9 cellular contexts compared by ENCODE assay signal in genomic region chr17:17784599-17785264, GRCh38. TPM values are rescaled to one million over a fixed set of nuclear protein-coding genes. Genes with fewer than 3 reads are reported as not detected.
DNase-seq lines count a peak whose midpoint lies in the region; ATAC-seq, FAIRE-seq and TF ChIP-seq lines count a peak whose summit lies in the region.
"Had no signal": no experiment of that assay in that cellular context is flagged by ENCODE, and none has a peak within 500 bp of the region (broad histone marks: within the 10 kb centered on the region; RNA-seq: fewer than 3 reads in every experiment).

No MANE protein-coding gene starts in this region.

- no peak for TF ChIP-seq POLR2A in GM12892 (IDR thresholded peaks at IDR 0.05; ENCODE audit: low read depth, low read length)

- H3K27me3 Mint-ChIP-seq in activated CD4-positive, alpha-beta T cell treated with anti-CD3 and anti-CD28 coated beads, Interleukin-2, amount 10 ng/mL, durations not matched to agents 7 days and 5 days, result peaks cover 18% of the 10 kb centered on the region

- peaks cover 55% of the 10 kb centered on the region for H3K27me3 ChIP-seq in iPS-20b (ENCODE audit: insufficient read depth, low read length)

- H3K36me3 Mint-ChIP-seq in activated CD4-positive, alpha-beta T cell treated with anti-CD3 and anti-CD28 coated beads, Interleukin-2, amount 10 ng/mL, durations not matched to agents 7 days and 5 days (ENCODE audit: low read depth), result no peaks in the 10 kb centered on the region

- CTCF ChIA-PET in activated CD4-positive, alpha-beta T cell treated with anti-CD3 and anti-CD28 coated beads, Interleukin-2, amount 10 ng/mL, durations not matched to agents 7 days and 5 days (lab: Charles Lee), result interaction anchor here (1.3 to 1.5 kb wide), 4 partner anchors 10 to 419 kb away, joined by 3 to 4 read pairs (median 3); no protein-coding TSS in a partner anchor

- peak overlapping the region; percentile 54 for H3K27ac Mint-ChIP-seq in activated CD4-positive, alpha-beta T cell treated with anti-CD3 and anti-CD28 coated beads, Interleukin-2, amount 10 ng/mL, durations not matched to agents 7 days and 5 days

- peak; percentile 71 for FAIRE-seq in GM12892 (lab: Jason Lieb, UNC)

- H3K4me1 Mint-ChIP-seq in activated CD4-positive, alpha-beta T cell treated with anti-CD3 and anti-CD28 coated beads, Interleukin-2, amount 10 ng/mL, durations not matched to agents 7 days and 5 days, result peaks cover 17% of the 10 kb centered on the region

- peaks cover 25% of the 10 kb centered on the region; the same call in 1 of the 2 replicates for H3K4me1 ChIP-seq in iPS-20b (ENCODE audit: insufficient read depth, low read length)

- H3K27ac ChIP-seq in iPS-20b (ENCODE audit: low read length), result no peak overlapping the region

- DNase-seq in 8988T (peak; percentile 79), GM12892 (ENCODE audit: insufficient read length) (no peak), NCI-H1930 (lab: John Stamatoyannopoulos, UW) (no peak), NCI-H1092 (lab: John Stamatoyannopoulos, UW) (no peak), NCI-H128 (lab: John Stamatoyannopoulos, UW; ENCODE audit: unreplicated experiment) (no peak)
- peak; percentile 23 for DNase-seq in activated CD4-positive, alpha-beta T cell treated with anti-CD3 and anti-CD28 coated beads, Interleukin-2, amount 10 ng/mL, durations not matched to agents 7 days and 5 days

- H3K36me3 ChIP-seq in iPS-20b (ENCODE audit: insufficient read depth, low read depth, low read length), result no peaks in the 10 kb centered on the region
- H3K36me3 ChIP-seq: HAP-1 had no signal

- H3K4me3 ChIP-seq in iPS-20b (ENCODE audit: low read length), result peak overlapping the region; percentile 76; the same call in 1 of the 2 replicates

- POLR2A ChIA-PET in activated CD4-positive, alpha-beta T cell treated with anti-CD3 and anti-CD28 coated beads, Interleukin-2, amount 10 ng/mL, durations not matched to agents 7 days and 5 days (lab: Charles Lee), result no interaction called here

- H3K9me3 ChIP-seq in iPS-20b (ENCODE audit: insufficient read depth, low read depth, low read length), result no peaks in the 10 kb centered on the region
- H3K9me3 ChIP-seq: HAP-1 had no signal

- no peaks in the 10 kb centered on the region for H3K9me3 Mint-ChIP-seq in activated CD4-positive, alpha-beta T cell treated with anti-CD3 and anti-CD28 coated beads, Interleukin-2, amount 10 ng/mL, durations not matched to agents 7 days and 5 days

- peak overlapping the region; percentile 16 for H3K4me3 Mint-ChIP-seq in activated CD4-positive, alpha-beta T cell treated with anti-CD3 and anti-CD28 coated beads, Interleukin-2, amount 10 ng/mL, durations not matched to agents 7 days and 5 days

- H3K9ac ChIP-seq in iPS-20b (ENCODE audit: low read depth, low read length), result no peak overlapping the region

- ATAC-seq in HG02885 (IDR thresholded peaks at IDR 0.05; ENCODE audit: poor library complexity, unreplicated experiment), result no peak

RNA-seq across cellular contexts. Expression of gene SREBF1, which starts 52.1 kb away (rescaled TPM):
- 14.3 TPM for polyA plus RNA-seq in GM12892 (2012; ENCODE audit: missing spikeins)
- 100 to 1,000 TPM; 175 to 176 TPM for total RNA-seq in activated CD4-positive, alpha-beta T cell treated with anti-CD3 and anti-CD28 coated beads, Interleukin-2, amount 10 ng/mL, durations not matched to agents 7 days and 5 days

Comparison
In these comparisons a context has a peak if more than half of its experiments do, and no peak if none do; other contexts are left out.
1. DNase-seq: peak in 8988T (single experiment) and activated CD4-positive, alpha-beta T cell treated with anti-CD3 and anti-CD28 coated beads, Interleukin-2, amount 10 ng/mL, durations not matched to agents 7 days and 5 days (single experiment); none in GM12892 (single experiment), NCI-H1930 (0 of 2), NCI-H1092 (single experiment) and NCI-H128 (single experiment).